1 cellular context compared by ENCODE assay signal in genomic region chr17:59219992-59220327, GRCh38.
TF ChIP-seq lines count a peak whose summit lies in the region.

No MANE protein-coding gene starts in this region.

TF ChIP-seq in endothelial cell of umbilical vein, 7 proteins besides CTCF, POLR2A, EP300 and RAD21 (continued from another document):
- no peak for TF ChIP-seq POLR2AphosphoS5 (IDR thresholded peaks at IDR 0.05; ENCODE audit: insufficient read depth, low read depth, low read length)
- no peak for TF ChIP-seq MYC (IDR thresholded peaks at IDR 0.05; ENCODE audit: low read depth, low read length)
TF ChIP-seq in endothelial cell of umbilical vein: peak in this region for 0.
